ENCODE assay signal across 9 cellular contexts in genomic region chr7:151063212-151063561, GRCh38. TPM values are rescaled to one million over a fixed set of nuclear protein-coding genes. Genes with fewer than 3 reads are reported as not detected.
DNase-seq lines count a peak whose midpoint lies in the region; ATAC-seq and TF ChIP-seq lines count a peak whose summit lies in the region.
"Had no signal": no experiment of that assay in that cellular context is flagged by ENCODE, and none has a peak within 500 bp of the region (broad histone marks: within the 10 kb centered on the region; RNA-seq: fewer than 3 reads in every experiment).

No MANE protein-coding gene starts in this region.

- H3K9ac ChIP-seq in colonic mucosa (ENCODE audit: low read depth in 2 of 2, low read length in 2 of 2): peak overlapping the region in 1 of 2 donors; percentile 26

- peaks cover 45% of the 10 kb centered on the region for H3K4me1 Mint-ChIP-seq in HFFc6 (ENCODE audit: low read depth)

- intact Hi-C loops in colonic mucosa (cut with DNase I) (no loop called here), stomach (cut with DNase I; ENCODE audit: low total_unique reads) (loop anchor here (10.0 kb wide), 1 partner anchor 52 kb away; no protein-coding TSS in a partner anchor)

- TF ChIP-seq POLR2A in stomach (IDR thresholded peaks at IDR 0.05): no peak

- H3K27me3 Mint-ChIP-seq in HFFc6 (ENCODE audit: insufficient read depth): peaks cover 1% of the 10 kb centered on the region
- H3K27me3 Mint-ChIP-seq: activated naive CD8-positive, alpha-beta T cell had no signal

- DNase-seq in HFFc6 (peak; percentile 47), colonic mucosa (peak; percentile 56), kidney tubule cell (ENCODE audit: low spot score) (peak; percentile 67), stomach (no peak), T-helper 1 cell (no peak), GM10266 (ENCODE audit: extremely low spot score) (no peak)

- H3K27ac Mint-ChIP-seq in HFFc6: peak overlapping the region; percentile 78
- H3K27ac Mint-ChIP-seq: activated naive CD8-positive, alpha-beta T cell had no signal

- peak overlapping the region; percentile 64 for H3K27ac ChIP-seq in colonic mucosa
- peak overlapping the region; percentile 47 to 97 (median 91) for H3K27ac ChIP-seq in stomach

- ATAC-seq in GM18517 (IDR thresholded peaks at IDR 0.05; ENCODE audit: unreplicated experiment) (no peak), GM21390 (IDR thresholded peaks at IDR 0.05; ENCODE audit: unreplicated experiment) (no peak)

- H3K9me3 ChIP-seq in colonic mucosa (no peaks in the 10 kb centered on the region), stomach (no peaks in the 10 kb centered on the region)

- no peaks in the 10 kb centered on the region for H3K9me3 Mint-ChIP-seq in HFFc6

- H3K4me3 ChIP-seq in colonic mucosa (peak overlapping the region; percentile 37), stomach (peak overlapping the region; percentile 37 to 94 (median 59))

- H3K4me3 Mint-ChIP-seq in HFFc6: peak overlapping the region; percentile 53
- H3K4me3 Mint-ChIP-seq: activated naive CD8-positive, alpha-beta T cell had no signal

- no peak for TF ChIP-seq EP300 in stomach (IDR thresholded peaks at IDR 0.05)

- H3K4me1 ChIP-seq in colonic mucosa (peaks cover 17% of the 10 kb centered on the region), stomach (peaks cover 46 to 65% (median 52%) of the 10 kb centered on the region in 4 donors)

- WGBS in stomach, 5 donors: 10 to 25% (median 22%) methylated on average over 5 to 11 of the region's 11 CpGs

- TF ChIP-seq CTCF in HFFc6 (IDR thresholded peaks at IDR 0.05): no peak
- TF ChIP-seq CTCF in colonic mucosa (IDR thresholded peaks at IDR 0.05): no peak
- TF ChIP-seq CTCF in stomach (IDR thresholded peaks at IDR 0.05): no peak
- no peak for TF ChIP-seq CTCF in GM10266 (IDR thresholded peaks at IDR 0.05; ENCODE audit: control insufficient read depth, insufficient read depth, low read depth, missing control alignments)

- H3K36me3 ChIP-seq in colonic mucosa (no peaks in the 10 kb centered on the region), stomach (peaks cover 41 to 49% (median 45%) of the 10 kb centered on the region in 4 donors)

- peaks cover 13% of the 10 kb centered on the region for H3K36me3 Mint-ChIP-seq in HFFc6 (ENCODE audit: low read depth)
- H3K36me3 Mint-ChIP-seq: activated naive CD8-positive, alpha-beta T cell had no signal

- H3K27me3 ChIP-seq in colonic mucosa: no peaks in the 10 kb centered on the region
- no peaks in the 10 kb centered on the region for H3K27me3 ChIP-seq in stomach

RNA-seq across cellular contexts. Expression of gene SLC4A2, which starts 3.8 kb away (rescaled TPM):
- 100 to 1,000 TPM; 153 to 188 (median 164) TPM for total RNA-seq in HFFc6 (2021; fragmentation: NEBNext Ultra II Directional; extraction: Animal tissue kit (Norgen Biotek cat#: 25700))
- total RNA-seq in colonic mucosa (100 to 1,000 TPM in 1 of 2 donors, 10 to 100 TPM in 1; 76.7 to 169 TPM), stomach (100 to 1,000 TPM in 4 of 5 donors, 10 to 100 TPM in 1; 65.9 to 296 (median 128) TPM)
- 100 to 1,000 TPM; 121 to 157 (median 124) TPM for polyA plus RNA-seq in stomach

RNA-seq across cellular contexts. Expression of gene CDK5, which starts 5.5 kb away (rescaled TPM):
- 10 to 100 TPM; 31.3 to 37.3 (median 33.4) TPM for total RNA-seq in HFFc6 (2021; fragmentation: NEBNext Ultra II Directional; extraction: Animal tissue kit (Norgen Biotek cat#: 25700))
- total RNA-seq in colonic mucosa (10 to 100 TPM; 11.3 to 15.9 TPM), stomach (10 to 100 TPM in 2 of 5 donors, 1 to 10 TPM in 1, under 1 TPM in 1, not detected in 1; 0.87 to 46.1 (median 11.0) TPM)
- polyA plus RNA-seq in stomach: 10 to 100 TPM in 2 of 3 donors, 1 to 10 TPM in 1; 8.3 to 13.3 (median 11.8) TPM

RNA-seq across cellular contexts. Expression of gene ASIC3, which starts 14.9 kb away (rescaled TPM):
- under 1 TPM; 0.09 to 0.76 (median 0.31) TPM for total RNA-seq in HFFc6 (2021; fragmentation: NEBNext Ultra II Directional; extraction: Animal tissue kit (Norgen Biotek cat#: 25700))
- 1 to 10 TPM; 1.0 to 2.2 TPM for total RNA-seq in colonic mucosa
- total RNA-seq in stomach: 10 to 100 TPM in 2 of 5 donors, under 1 TPM in 3; 0.29 to 25.9 (median 0.43) TPM
- 1 to 10 TPM; 2.7 to 4.7 (median 3.7) TPM for polyA plus RNA-seq in stomach

RNA-seq across cellular contexts. Expression of gene FASTK, which starts 17.4 kb away (rescaled TPM):
- total RNA-seq in HFFc6 (2021; fragmentation: NEBNext Ultra II Directional; extraction: Animal tissue kit (Norgen Biotek cat#: 25700)): 10 to 100 TPM; 83.8 to 97.0 (median 92.4) TPM
- total RNA-seq in colonic mucosa (100 to 1,000 TPM in 1 of 2 donors, 10 to 100 TPM in 1; 67.0 to 149 TPM), stomach (100 to 1,000 TPM in 3 of 5 donors, 10 to 100 TPM in 2; 40.0 to 415 (median 116) TPM)
- 100 to 1,000 TPM in 2 of 3 donors, 10 to 100 TPM in 1; 70.3 to 149 (median 129) TPM for polyA plus RNA-seq in stomach

RNA-seq across cellular contexts. Expression of gene TMUB1, which starts 20.1 kb away (rescaled TPM):
- 10 to 100 TPM; 44.0 to 57.8 (median 51.9) TPM for total RNA-seq in HFFc6 (2021; fragmentation: NEBNext Ultra II Directional; extraction: Animal tissue kit (Norgen Biotek cat#: 25700))
- total RNA-seq in colonic mucosa: 100 to 1,000 TPM in 1 of 2 donors, 10 to 100 TPM in 1; 73.4 to 103 TPM
- 10 to 100 TPM; 12.7 to 78.2 (median 42.9) TPM for total RNA-seq in stomach
- polyA plus RNA-seq in stomach: 10 to 100 TPM; 69.6 to 86.8 (median 72.4) TPM

Comparison
In these comparisons a context has a peak if more than half of its experiments do, and no peak if none do; other contexts are left out.
1. DNase-seq: peak in HFFc6 (single experiment), colonic mucosa (single experiment) and kidney tubule cell (single experiment); none in stomach (single experiment), T-helper 1 cell (0 of 5) and GM10266 (single experiment).